Comparison of ENCODE assay signal across 8 cellular contexts in genomic region chr1:82565146-82565545, GRCh38.
DNase-seq lines count a peak whose midpoint lies in the region; ATAC-seq and TF ChIP-seq lines count a peak whose summit lies in the region.

No MANE protein-coding gene starts in this region.

- peak overlapping the region; percentile 83 for H3K27ac ChIP-seq in mesenchymal stem cell (ENCODE audit: low read length, poor library complexity, severe bottlenecking)

- DNase-seq in AG09309 (ENCODE audit: low read depth) (peak; percentile 47), NCI-H446 treated with DMSO at 0.1 percent for 48 hours (lab: John Stamatoyannopoulos, UW) (peak; percentile 83), epidermal melanocyte (ENCODE audit: insufficient read length, low spot score) (peak; percentile 24), mesenchymal stem cell (peak; percentile 79), NCI-H2107 (lab: John Stamatoyannopoulos, UW) (no peak), putamen (ENCODE audit: low spot score) (no peak)
- no peak for DNase-seq in stimulated activated CD4-positive, alpha-beta T cell treated with anti-CD3 and anti-CD28 coated beads, Interleukin-2, amount 100 ng/mL, for 48 hours

- H3K4me2 ChIP-seq in mesenchymal stem cell (ENCODE audit: low read length, poor library complexity, severe bottlenecking), result peak overlapping the region; percentile 1

- no peak overlapping the region for H3K14ac ChIP-seq in mesenchymal stem cell (ENCODE audit: low read length in 2 of 2)

- no peaks in the 10 kb centered on the region for H3K4me1 ChIP-seq in mesenchymal stem cell (ENCODE audit: control insufficient read depth, insufficient read depth, low read depth, low read length)

- peak overlapping the region in 1 of 2 experiments; percentile 64 for H3K18ac ChIP-seq in mesenchymal stem cell (ENCODE audit: low read depth in 1 of 2, low read length in 2 of 2)

- peak; percentile 39 for TF ChIP-seq CTCF in AG09309 (IDR thresholded peaks at IDR 0.05; ENCODE audit: control insufficient read depth, insufficient read depth, low read depth, low read length, missing control alignments)

- no peak for ATAC-seq in GM21529 (IDR thresholded peaks at IDR 0.05; ENCODE audit: unreplicated experiment)

- H3K36me3 ChIP-seq in mesenchymal stem cell (ENCODE audit: control insufficient read depth in 1 of 2, insufficient read depth in 2 of 2, low read depth in 1 of 2, low read length in 2 of 2), result no peaks in the 10 kb centered on the region

- H2BK15ac ChIP-seq in mesenchymal stem cell (ENCODE audit: low read depth, poor library complexity, severe bottlenecking), result no peak overlapping the region

- H2AK5ac ChIP-seq in mesenchymal stem cell (ENCODE audit: low read length, severe bottlenecking), result no peak overlapping the region

- H3K4me3 ChIP-seq in AG09309 (ENCODE audit: control insufficient read depth, low read depth, low read length), result no peak overlapping the region
- peak overlapping the region in 1 of 2 experiments; percentile 8 for H3K4me3 ChIP-seq in mesenchymal stem cell (ENCODE audit: insufficient read depth in 1 of 2, low read depth in 1 of 2, low read length in 2 of 2)

- H2BK5ac ChIP-seq in mesenchymal stem cell (ENCODE audit: low read depth, low read length, poor library complexity, severe bottlenecking), result peak overlapping the region; percentile 37

- H3K79me1 ChIP-seq in mesenchymal stem cell (replicated peaks; ENCODE audit: low read length, poor library complexity, severe bottlenecking), result no peaks in the 10 kb centered on the region

- peak overlapping the region; percentile 47 for H3K9ac ChIP-seq in mesenchymal stem cell (ENCODE audit: low read length)

- no peak overlapping the region for H2BK12ac ChIP-seq in mesenchymal stem cell (ENCODE audit: low read length in 2 of 2)

- H3K23ac ChIP-seq in mesenchymal stem cell (ENCODE audit: low read length in 2 of 2), result no peak overlapping the region

- H3K4ac ChIP-seq in mesenchymal stem cell (ENCODE audit: low read depth in 1 of 2, low read length in 2 of 2), result no peak overlapping the region

- H3K9me3 ChIP-seq in mesenchymal stem cell (ENCODE audit: control insufficient read depth, low read length), result no peaks in the 10 kb centered on the region

- no peaks in the 10 kb centered on the region for H3K27me3 ChIP-seq in mesenchymal stem cell (ENCODE audit: control insufficient read depth in 1 of 2, insufficient read depth in 1 of 2, low read length in 2 of 2)

- no peak overlapping the region for H4K8ac ChIP-seq in mesenchymal stem cell (ENCODE audit: low read length)

- H4K91ac ChIP-seq in mesenchymal stem cell (ENCODE audit: low read length), result no peak overlapping the region

- H2BK120ac ChIP-seq in mesenchymal stem cell (ENCODE audit: low read depth, low read length), result no peak overlapping the region

- 59% methylated on average over 3 of the region's 3 CpGs for WGBS in mesenchymal stem cell

- no peak overlapping the region for H2AFZ ChIP-seq in mesenchymal stem cell (ENCODE audit: low read depth, low read length)

Comparison
In these comparisons a context has a peak if more than half of its experiments do, and no peak if none do; other contexts are left out.
1. DNase-seq: peak in AG09309 (single experiment), NCI-H446 treated with DMSO at 0.1 percent for 48 hours (single experiment), epidermal melanocyte (single experiment) and mesenchymal stem cell (single experiment); none in NCI-H2107 (single experiment), stimulated activated CD4-positive, alpha-beta T cell treated with anti-CD3 and anti-CD28 coated beads, Interleukin-2, amount 100 ng/mL, for 48 hours (0 of 2) and putamen (single experiment).